8 cellular contexts compared by ENCODE assay signal in the genomic region with DNA sequence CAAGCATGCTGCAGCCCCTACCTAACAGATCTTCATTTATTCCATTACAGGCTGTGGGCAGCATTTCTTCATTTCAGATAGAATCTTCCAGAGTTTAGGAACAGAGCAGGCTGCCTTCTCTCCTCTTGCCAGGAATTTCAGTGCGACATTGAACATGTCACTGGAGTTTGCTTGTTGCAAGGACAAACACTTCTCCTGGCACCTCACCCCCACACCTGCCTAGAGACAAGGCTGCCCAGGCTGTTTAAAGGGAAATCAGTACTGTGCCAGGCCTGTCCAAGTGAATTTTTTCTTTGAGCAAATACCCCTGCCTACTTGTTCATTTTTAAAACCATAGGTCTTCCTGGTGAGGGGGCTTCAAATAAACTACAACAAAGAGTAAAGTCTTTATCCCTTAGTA.
"Had no signal": no experiment of that assay in that cellular context is flagged by ENCODE, and none has a peak within 500 bp of the region (broad histone marks: within the 10 kb centered on the region; RNA-seq: fewer than 3 reads in every experiment).

No MANE protein-coding gene starts in this region.

- H3K27ac ChIP-seq: HL-60 had no signal

- H3K9me3 Mint-ChIP-seq: H9 had no signal

- ATAC-seq: GM23338, HepG2 had no signal

- H3K36me3 Mint-ChIP-seq: IgD-negative memory B cell had no signal

- H3K4me3 ChIP-seq: GM23338 had no signal

- H3K4me1 Mint-ChIP-seq: GM23338, H9, IgD-negative memory B cell had no signal

- H3K27ac Mint-ChIP-seq: GM23338, H9, IgD-negative memory B cell had no signal

- DNase-seq: H9, HCEC 1CT had no signal

- H3K4me3 Mint-ChIP-seq: GM23338, H9, IgD-negative memory B cell had no signal

- H3K27me3 Mint-ChIP-seq: IgD-negative memory B cell had no signal

- FAIRE-seq: H1, H54, HepG2 had no signal
